27 cellular contexts compared by ENCODE assay signal in genomic region chr20:5188736-5189135, GRCh38.
"Had no signal": no experiment of that assay in that cellular context is flagged by ENCODE, and none has a peak within 500 bp of the region (broad histone marks: within the 10 kb centered on the region; RNA-seq: fewer than 3 reads in every experiment).

No MANE protein-coding gene starts in this region.

- H3K4me1 ChIP-seq: foreskin keratinocyte, lower lobe of right lung had no signal

- H3K9me3 Mint-ChIP-seq: activated CD4-positive, alpha-beta memory T cell treated with anti-CD3 and anti-CD28 coated beads, Interleukin-2, amount 10 ng/mL, durations not matched to agents 7 days and 5 days; activated CD4-positive, alpha-beta T cell treated with anti-CD3 and anti-CD28 coated beads, Interleukin-2, amount 10 ng/mL, durations not matched to agents 7 days and 5 days; activated naive CD8-positive, alpha-beta T cell treated with anti-CD3 and anti-CD28 coated beads, Interleukin-2, amount 50 U/mL, for 24 hours; central memory CD8-positive, alpha-beta T cell; dendritic cell treated with granulocyte-macrophage colony-stimulating factor and Interleukin-4, amounts not matched to agents 40 ng/mL and 50 ng/mL, for 4 days; natural killer cell treated with Interleukin-12 subunit alpha and Interleukin-12 subunit beta and Interleukin-15 and Interleukin-18, amount 100 ng/mL, for 72 hours had no signal

- H3K27me3 ChIP-seq: esophagus muscularis mucosa, foreskin keratinocyte, left lung, testis, transverse colon had no signal

- H3K4me1 Mint-ChIP-seq: central memory CD8-positive, alpha-beta T cell had no signal

- H3K27me3 Mint-ChIP-seq: activated CD4-positive, alpha-beta memory T cell treated with anti-CD3 and anti-CD28 coated beads, Interleukin-2, amount 10 ng/mL, durations not matched to agents 7 days and 5 days; activated CD4-positive, alpha-beta T cell treated with anti-CD3 and anti-CD28 coated beads, Interleukin-2, amount 10 ng/mL, durations not matched to agents 7 days and 5 days; activated CD8-positive, alpha-beta memory T cell treated with anti-CD3 and anti-CD28 coated beads, Interleukin-2, amount 10 ng/mL, durations not matched to agents 7 days and 5 days; activated naive CD8-positive, alpha-beta T cell treated with anti-CD3 and anti-CD28 coated beads, Interleukin-2, amount 50 U/mL, for 24 hours; central memory CD8-positive, alpha-beta T cell; dendritic cell treated with granulocyte-macrophage colony-stimulating factor and Interleukin-4, amounts not matched to agents 40 ng/mL and 50 ng/mL, for 4 days; natural killer cell treated with Interleukin-12 subunit alpha and Interleukin-12 subunit beta and Interleukin-15 and Interleukin-18, amount 100 ng/mL, for 72 hours had no signal

- ATAC-seq: activated CD8-positive, alpha-beta memory T cell treated with anti-CD3 and anti-CD28 coated beads, Interleukin-2, amount 10 ng/mL, durations not matched to agents 7 days and 5 days; activated naive CD8-positive, alpha-beta T cell treated with anti-CD3 and anti-CD28 coated beads, Interleukin-2, amount 50 U/mL, for 24 hours; foreskin keratinocyte; left lung; lower lobe of right lung; mucosa of descending colon; natural killer cell treated with Interleukin-12 subunit alpha and Interleukin-12 subunit beta and Interleukin-15 and Interleukin-18, amount 100 ng/mL, for 72 hours; psoas muscle; stimulated activated naive CD8-positive, alpha-beta T cell treated with anti-CD3 and anti-CD28 coated beads, Interleukin-15, Interleukin-2, amounts not matched to agents 100 U/mL and 50 U/mL, for 24 hours had no signal

- H3K9ac ChIP-seq: parathyroid adenoma had no signal

- H2AFZ ChIP-seq: parathyroid adenoma had no signal

- H3K4me3 ChIP-seq: esophagus muscularis mucosa, left lung, lower lobe of right lung, mucosa of descending colon, psoas muscle, testis, transverse colon had no signal

- DNase-seq: activated CD4-positive, alpha-beta memory T cell treated with anti-CD3 and anti-CD28 coated beads, Interleukin-2, amount 10 ng/mL, durations not matched to agents 7 days and 5 days; activated CD4-positive, alpha-beta T cell treated with anti-CD3 and anti-CD28 coated beads for 1 hour; activated CD4-positive, alpha-beta T cell treated with anti-CD3 and anti-CD28 coated beads, Interleukin-2, amount 10 ng/mL, durations not matched to agents 7 days and 5 days; activated CD8-positive, alpha-beta memory T cell treated with anti-CD3 and anti-CD28 coated beads, Interleukin-2, amount 10 ng/mL, durations not matched to agents 7 days and 5 days; activated effector memory CD4-positive, alpha-beta T cell treated with Interleukin-2 at 50 U/mL for 16 hours; activated naive CD4-positive, alpha-beta T cell treated with Interleukin-2 at 50 U/mL for 16 hours; activated naive CD8-positive, alpha-beta T cell treated with anti-CD3 and anti-CD28 coated beads, Interleukin-2, amount 50 U/mL, for 24 hours; amygdala; foreskin keratinocyte; kidney glomerular epithelial cell; left lung; lower lobe of right lung; mucosa of descending colon; psoas muscle; stimulated activated CD4-positive, alpha-beta T cell treated with anti-CD3 and anti-CD28 coated beads, Interleukin-15, amount 100 ng/mL, for 24 hours; stimulated activated CD4-positive, alpha-beta T cell treated with anti-CD3 and anti-CD28 coated beads, Interleukin-2, amount 100 ng/mL, for 24 hours; stimulated activated naive CD8-positive, alpha-beta T cell treated with anti-CD3 and anti-CD28 coated beads, Interleukin-15, Interleukin-2, amounts not matched to agents 100 U/mL and 50 U/mL, for 24 hours; T-helper 9 cell; testis; transverse colon; WERI-Rb-1 had no signal

- H3K27ac ChIP-seq: esophagus muscularis mucosa, foreskin keratinocyte, left lung, lower lobe of right lung, parathyroid adenoma, psoas muscle, testis, transverse colon, WERI-Rb-1 had no signal

- H3K79me2 ChIP-seq: parathyroid adenoma had no signal

- H3K9me3 ChIP-seq: esophagus muscularis mucosa, left lung, lower lobe of right lung, mucosa of descending colon, psoas muscle, testis, transverse colon had no signal

- H3K27ac Mint-ChIP-seq: activated CD4-positive, alpha-beta memory T cell treated with anti-CD3 and anti-CD28 coated beads, Interleukin-2, amount 10 ng/mL, durations not matched to agents 7 days and 5 days; activated CD4-positive, alpha-beta T cell treated with anti-CD3 and anti-CD28 coated beads, Interleukin-2, amount 10 ng/mL, durations not matched to agents 7 days and 5 days; activated CD8-positive, alpha-beta memory T cell treated with anti-CD3 and anti-CD28 coated beads, Interleukin-2, amount 10 ng/mL, durations not matched to agents 7 days and 5 days; activated naive CD8-positive, alpha-beta T cell treated with anti-CD3 and anti-CD28 coated beads, Interleukin-2, amount 50 U/mL, for 24 hours; dendritic cell treated with granulocyte-macrophage colony-stimulating factor and Interleukin-4, amounts not matched to agents 40 ng/mL and 50 ng/mL, for 4 days; natural killer cell treated with Interleukin-12 subunit alpha and Interleukin-12 subunit beta and Interleukin-15 and Interleukin-18, amount 100 ng/mL, for 72 hours had no signal

- H3K4me3 Mint-ChIP-seq: activated CD4-positive, alpha-beta memory T cell treated with anti-CD3 and anti-CD28 coated beads, Interleukin-2, amount 10 ng/mL, durations not matched to agents 7 days and 5 days; activated CD4-positive, alpha-beta T cell treated with anti-CD3 and anti-CD28 coated beads, Interleukin-2, amount 10 ng/mL, durations not matched to agents 7 days and 5 days; activated CD8-positive, alpha-beta memory T cell treated with anti-CD3 and anti-CD28 coated beads, Interleukin-2, amount 10 ng/mL, durations not matched to agents 7 days and 5 days; activated naive CD8-positive, alpha-beta T cell treated with anti-CD3 and anti-CD28 coated beads, Interleukin-2, amount 50 U/mL, for 24 hours; central memory CD8-positive, alpha-beta T cell; dendritic cell treated with granulocyte-macrophage colony-stimulating factor and Interleukin-4, amounts not matched to agents 40 ng/mL and 50 ng/mL, for 4 days; natural killer cell treated with Interleukin-12 subunit alpha and Interleukin-12 subunit beta and Interleukin-15 and Interleukin-18, amount 100 ng/mL, for 72 hours had no signal

- FAIRE-seq: bronchial epithelial cell had no signal
